12 cellular contexts compared by ENCODE assay signal in genomic region chr1:202286622-202287097, GRCh38. TPM values are rescaled to one million over a fixed set of nuclear protein-coding genes. Genes with fewer than 3 reads are reported as not detected.
DNase-seq lines count a peak whose midpoint lies in the region; ATAC-seq and TF ChIP-seq lines count a peak whose summit lies in the region.
"Had no signal": no experiment of that assay in that cellular context is flagged by ENCODE, and none has a peak within 500 bp of the region (broad histone marks: within the 10 kb centered on the region; RNA-seq: fewer than 3 reads in every experiment).

No MANE protein-coding gene starts in this region.

- H3K4me1 ChIP-seq in heart right ventricle = peaks cover 0 to 30% (median 16%) of the 10 kb centered on the region in 9 donors

- 24 to 29% methylated on average over 6 of the region's 6 CpGs for WGBS in heart right ventricle, 2 donors

- TF ChIP-seq CTCF in heart right ventricle (IDR thresholded peaks at IDR 0.05) = peak in 1 of 9 donors; percentile 29

- DNase-seq in DMS79 (lab: John Stamatoyannopoulos, UW) (peak; percentile 42), astrocyte of the hippocampus (ENCODE audit: low read depth, low spot score) (peak; percentile 39), heart right ventricle (peak; percentile 41 to 64), posterior vena cava (ENCODE audit: low spot score) (peak; percentile 79), AML-193 (lab: John Stamatoyannopoulos, UW) (no peak), nucleus accumbens (lab: John Stamatoyannopoulos, UW) (no peak), NCI-H446 treated with DMSO at 0.1 percent for 48 hours (lab: John Stamatoyannopoulos, UW) (no peak)
- DNase-seq in activated CD4-positive, alpha-beta T cell treated with anti-CD3 and anti-CD28 coated beads for 1 hour = no peak
- DNase-seq: effector CD4-positive, alpha-beta T cell; T-helper 9 cell had no signal

- no peaks in the 10 kb centered on the region for H3K36me3 ChIP-seq in heart right ventricle

- H3K27ac ChIP-seq in heart right ventricle = peak overlapping the region in 9 of 10 donors; percentile 20 to 69 (median 52)

- intact Hi-C loops in heart right ventricle (cut with DNase I) (loop anchor here in 1 of 10 donors (5.0 kb wide), 1 partner anchor 84 kb away; no protein-coding TSS in a partner anchor), posterior vena cava (cut with DNase I) (no loop called here)

- H3K9me3 ChIP-seq in heart right ventricle = no peaks in the 10 kb centered on the region

- peak; percentile 61 to 90 (median 87) for ATAC-seq in heart right ventricle
- ATAC-seq: activated naive CD4-positive, alpha-beta T cell treated with anti-CD3 and anti-CD28 coated beads, Interleukin-2, amount 50 U/mL, for 72 hours; Panc1 had no signal

- H3K4me3 ChIP-seq in heart right ventricle = no peak overlapping the region

- H3K27me3 ChIP-seq in heart right ventricle = peaks cover 0 to 11% (median 0%) of the 10 kb centered on the region in 7 donors

RNA-seq across cellular contexts. Expression of gene UBE2T, which starts 55.1 kb away (rescaled TPM):
- total RNA-seq in heart right ventricle (10 to 100 TPM in 5 of 10 donors, 1 to 10 TPM in 5; 7.4 to 16.2 (median 10.2) TPM), posterior vena cava (1 to 10 TPM; 1.5 to 1.9 TPM)
- 10 to 100 TPM in 1 of 2 donors, 1 to 10 TPM in 1; 3.2 to 35.8 TPM for polyA plus RNA-seq in heart right ventricle

Comparison
In these comparisons a context has a peak if more than half of its experiments do, and no peak if none do; other contexts are left out.
1. DNase-seq: peak in DMS79 (single experiment), astrocyte of the hippocampus (single experiment), heart right ventricle (2 of 2) and posterior vena cava (single experiment); none in AML-193 (0 of 2), nucleus accumbens (0 of 56), activated CD4-positive, alpha-beta T cell treated with anti-CD3 and anti-CD28 coated beads for 1 hour (single experiment) and NCI-H446 treated with DMSO at 0.1 percent for 48 hours (single experiment).